7 cellular contexts compared by ENCODE assay signal in genomic region chr6:163415176-163415619, GRCh38. TPM values are rescaled to one million over a fixed set of nuclear protein-coding genes. Genes with fewer than 3 reads are reported as not detected.
DNase-seq lines count a peak whose midpoint lies in the region; ATAC-seq and TF ChIP-seq lines count a peak whose summit lies in the region.

No MANE protein-coding gene starts in this region.

- H2AFZ ChIP-seq in smooth muscle cell (ENCODE audit: low read depth), result no peak overlapping the region

- H3K4me3 ChIP-seq in smooth muscle cell, result peak overlapping the region; percentile 99

- intact Hi-C loops in left ventricle myocardium superior (cut with micrococcal nuclease), result loop anchor here (5.0 kb wide), 2 partner anchors 233 to 692 kb away; no protein-coding TSS in a partner anchor

- 0% methylated on average over 5 of the region's 47 CpGs for WGBS in smooth muscle cell (ENCODE audit: low lambda C conversion rate)

- TF ChIP-seq CTCF in smooth muscle cell (IDR thresholded peaks at IDR 0.05; ENCODE audit: borderline replicate concordance, insufficient read depth, poor library complexity, severe bottlenecking), result no peak

- H3K27me3 ChIP-seq in smooth muscle cell (ENCODE audit: low read depth), result no peaks in the 10 kb centered on the region

- no peaks in the 10 kb centered on the region for H3K36me3 ChIP-seq in smooth muscle cell (ENCODE audit: low read depth)

- peaks cover 54% of the 10 kb centered on the region for H3K79me2 ChIP-seq in smooth muscle cell (ENCODE audit: low read depth)

- H3F3A ChIP-seq in smooth muscle cell (ENCODE audit: low read depth), result peaks cover 3% of the 10 kb centered on the region

- H3K27ac ChIP-seq in smooth muscle cell (ENCODE audit: low read depth), result peak overlapping the region; percentile 88

- peaks cover 39% of the 10 kb centered on the region for H3K4me1 ChIP-seq in smooth muscle cell (ENCODE audit: low read depth)

- ATAC-seq in GM19035 (IDR thresholded peaks at IDR 0.05; ENCODE audit: unreplicated experiment) (peak; percentile 2), HG03439 (IDR thresholded peaks at IDR 0.05; ENCODE audit: unreplicated experiment) (peak; percentile 0), left ventricle myocardium superior (no peak), GM19455 (IDR thresholded peaks at IDR 0.05; ENCODE audit: unreplicated experiment) (no peak)

- H3K9ac ChIP-seq in smooth muscle cell (ENCODE audit: low read depth), result peak overlapping the region; percentile 96

- DNase-seq in activated T-cell treated with anti-CD3 and anti-CD28 coated beads, Interleukin-2, amount 50 U/mL, for 48 hours, result peak; percentile 50 to 62
- DNase-seq in left ventricle myocardium superior (peak; percentile 53), smooth muscle cell (lab: John Stamatoyannopoulos, UW; ENCODE audit: unreplicated experiment) (no peak), medulla oblongata (ENCODE audit: extremely low spot score) (no peak)

- no peaks in the 10 kb centered on the region for H3K9me3 ChIP-seq in smooth muscle cell (replicated peaks; ENCODE audit: low read depth)

- peaks cover 34% of the 10 kb centered on the region for H4K20me1 ChIP-seq in smooth muscle cell (ENCODE audit: low read depth)

- peak overlapping the region; percentile 90 for H3K4me2 ChIP-seq in smooth muscle cell

RNA-seq across cellular contexts. Expression of gene QKI, which starts 0.7 kb away (rescaled TPM):
- 502 TPM for total RNA-seq in left ventricle myocardium superior
- total RNA-seq in smooth muscle cell, result 162 and 168 TPM in 2 replicates
- polyA plus RNA-seq in smooth muscle cell, result 65.1 and 67.0 TPM in 2 replicates

Comparison
In these comparisons a context has a peak if more than half of its experiments do, and no peak if none do; other contexts are left out.
1. ATAC-seq: peak in GM19035 (single experiment) and HG03439 (single experiment); none in left ventricle myocardium superior (single experiment) and GM19455 (single experiment).
2. DNase-seq: peak in activated T-cell treated with anti-CD3 and anti-CD28 coated beads, Interleukin-2, amount 50 U/mL, for 48 hours (2 of 2) and left ventricle myocardium superior (single experiment); none in smooth muscle cell (single experiment) and medulla oblongata (single experiment).